In the genomic region with DNA sequence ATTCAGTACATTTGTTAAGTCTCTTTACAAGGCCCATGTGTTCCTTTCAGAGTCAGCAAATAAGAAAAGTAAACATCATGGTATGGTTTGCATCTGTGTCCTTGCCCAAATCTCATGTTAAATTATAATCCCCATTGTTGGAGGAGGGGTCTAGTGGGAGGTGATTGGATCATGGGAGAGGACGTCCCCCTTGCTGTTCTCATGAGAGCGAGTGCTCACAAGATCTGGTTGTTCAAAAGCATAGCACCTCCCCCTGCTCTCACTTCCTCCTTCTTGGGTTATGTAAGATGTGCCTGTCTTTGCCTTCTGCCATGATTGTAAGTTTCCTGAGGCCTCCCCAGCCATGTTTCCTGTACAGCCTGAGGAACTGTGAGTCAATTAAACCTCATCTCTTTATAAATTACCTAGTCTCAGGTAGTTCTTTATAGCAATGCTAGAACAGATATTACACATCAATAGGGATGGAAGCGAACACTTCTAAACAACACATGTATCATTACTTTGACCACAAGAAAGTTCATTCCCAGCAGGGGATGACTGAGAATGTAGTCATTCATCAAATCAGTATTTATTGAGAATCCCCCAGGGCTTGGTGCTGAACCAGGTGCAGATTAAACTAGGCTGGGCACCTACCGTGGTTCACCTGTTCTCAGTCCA, we compare ENCODE assay signal across 11 cellular contexts. TPM values are rescaled to one million over a fixed set of nuclear protein-coding genes. Genes with fewer than 3 reads are reported as not detected.
DNase-seq lines count a peak whose midpoint lies in the region; ATAC-seq, FAIRE-seq and TF ChIP-seq lines count a peak whose summit lies in the region.
"Had no signal": no experiment of that assay in that cellular context is flagged by ENCODE, and none has a peak within 500 bp of the region (broad histone marks: within the 10 kb centered on the region; RNA-seq: fewer than 3 reads in every experiment).

No MANE protein-coding gene starts in this region.

- H3K27ac ChIP-seq in BLaER1 (peak overlapping the region; percentile 44), HUES48 (ENCODE audit: low read depth, low read length) (peak overlapping the region; percentile 74), K562 (ENCODE audit: extremely low read depth, low read depth, low read length) (peak overlapping the region; percentile 71)
- H3K27ac ChIP-seq: SK-N-MC had no signal

- H3K4me3 ChIP-seq in BLaER1: no peak overlapping the region
- H3K4me3 ChIP-seq in HUES48 (ENCODE audit: low read depth, low read length): no peak overlapping the region
- no peak overlapping the region for H3K4me3 ChIP-seq in K562
- H3K4me3 ChIP-seq: SK-N-MC had no signal

- intact Hi-C loops in K562 (cut with micrococcal nuclease): no loop called here

- no peak for TF ChIP-seq POLR2A in K562 (conservative IDR thresholded peaks at IDR 0.05)

- H4K20me1 ChIP-seq in BLaER1 (no peaks in the 10 kb centered on the region), K562 (replicated peaks; ENCODE audit: control insufficient read depth, insufficient read depth, low read length) (no peaks in the 10 kb centered on the region)

- TF ChIP-seq EP300 in K562 (IDR thresholded peaks at IDR 0.05; ENCODE audit: low read length): no peak

- H3K79me2 ChIP-seq in K562 (ENCODE audit: control insufficient read depth, insufficient read depth, low read length): no peaks in the 10 kb centered on the region

- DNase-seq in K562 (ENCODE audit: extremely low read depth in 1 of 4, low spot score in 3 of 4): peak in 1 of 4 experiments; percentile 66
- no peak for DNase-seq in germinal center (ENCODE audit: low spot score)
- DNase-seq in hepatic stellate cell (ENCODE audit: low spot score): no peak
- DNase-seq: erythroblast had no signal

- peak overlapping the region; percentile 93 for H2AFZ ChIP-seq in K562 (ENCODE audit: low read depth, low read length)

- no peaks in the 10 kb centered on the region for H3K9me1 ChIP-seq in K562 (ENCODE audit: control insufficient read depth, insufficient read depth, low read length)

- 45% methylated on average over 4 of the region's 4 CpGs for WGBS in K562 (ENCODE audit: insufficient coverage, low coverage, missing lambda C conversion rate)

- in situ Hi-C loops in K562 (cut with MboI): no loop called here

- no peak for TF ChIP-seq CTCF in K562 (IDR thresholded peaks at IDR 0.05 in 2 of 3, conservative IDR thresholded peaks at IDR 0.05 in 1 of 3; ENCODE audit: insufficient read depth in 2 of 3, low read depth in 1 of 3, low read length in 3 of 3)

- TSS peak; percentile 91 for BruUV-seq in K562 (replicated peaks; lab: Mats Ljungman, UMichigan)

- CTCF ChIA-PET in K562 (lab: Yijun Ruan, JAX; ENCODE audit: low intra/inter-chr PET ratio): interaction anchor here (0.6 kb wide), 1 partner anchor 11 kb away, joined by 3 read pairs; no protein-coding TSS in a partner anchor

- H3K9me3 ChIP-seq in BLaER1: no peaks in the 10 kb centered on the region; the same call in 1 of the 2 replicates
- H3K9me3 ChIP-seq in HUES48 (ENCODE audit: control insufficient read depth, insufficient read depth, low read length): no peaks in the 10 kb centered on the region
- no peaks in the 10 kb centered on the region for H3K9me3 ChIP-seq in K562 (replicated peaks; ENCODE audit: control insufficient read depth, insufficient read depth, low read depth, low read length)

- FAIRE-seq in K562 (lab: Jason Lieb, UNC): peak; percentile 89

- H3K27me3 ChIP-seq in BLaER1 (peaks cover 15% of the 10 kb centered on the region), HUES48 (ENCODE audit: control insufficient read depth, insufficient read depth, low read length) (peaks cover 13% of the 10 kb centered on the region), K562 (ENCODE audit: control insufficient read depth in 2 of 2, insufficient read depth in 2 of 2, low read length in 2 of 2) (no peaks in the 10 kb centered on the region)

- POLR2A ChIA-PET in K562 (lab: Yijun Ruan, JAX): interaction anchor here (1.2 kb wide), 1 partner anchor 38 kb away, joined by 3 read pairs; no protein-coding TSS in a partner anchor

- TF ChIP-seq RAD21 in K562 (CRISPR knock-in tag; conservative IDR thresholded peaks at IDR 0.05 in 1 of 2, IDR thresholded peaks at IDR 0.05 in 1 of 2): no peak

- H3K36me3 ChIP-seq in BLaER1 (no peaks in the 10 kb centered on the region), HUES48 (ENCODE audit: control insufficient read depth, insufficient read depth, low read length) (no peaks in the 10 kb centered on the region), K562 (ENCODE audit: control insufficient read depth, insufficient read depth, low read length) (peaks cover 5% of the 10 kb centered on the region; the same call in 1 of the 3 replicates)

- peak; percentile 60 for ATAC-seq in GM19452 (IDR thresholded peaks at IDR 0.05; ENCODE audit: unreplicated experiment)
- ATAC-seq in K562: peak; percentile 70
- ATAC-seq in GM19455 (IDR thresholded peaks at IDR 0.05; ENCODE audit: unreplicated experiment): no peak
- no peak for ATAC-seq in HG03135 (IDR thresholded peaks at IDR 0.05; ENCODE audit: unreplicated experiment)

- peak overlapping the region; percentile 75 for H3K4me2 ChIP-seq in BLaER1
- peak overlapping the region; percentile 10 for H3K4me2 ChIP-seq in K562 (ENCODE audit: insufficient read depth, low read length)

- no peak overlapping the region for H3K9ac ChIP-seq in BLaER1
- no peak overlapping the region for H3K9ac ChIP-seq in HUES48 (ENCODE audit: low read depth, low read length)
- H3K9ac ChIP-seq in K562 (ENCODE audit: insufficient read depth in 1 of 2, low read depth in 2 of 2, low read length in 2 of 2): peak overlapping the region in 1 of 2 experiments; percentile 19; a peak in 1 of 4 replicates

- H3K4me1 ChIP-seq in BLaER1 (peaks cover 50% of the 10 kb centered on the region), HUES48 (ENCODE audit: control insufficient read depth, insufficient read depth, low read length) (peaks cover 27% of the 10 kb centered on the region), K562 (replicated peaks in 1 of 2; ENCODE audit: control insufficient read depth in 2 of 2, insufficient read depth in 2 of 2, low read length in 2 of 2) (peaks cover 24 to 29% of the 10 kb centered on the region in 2 experiments; a peak in 4 of 5 replicates)

RNA-seq across cellular contexts. Expression of a gene that starts 4.1 kb away (rescaled TPM):
- total RNA-seq in K562 (2011; cell fraction: chromatin; rRNA removed; ENCODE audit: low replicate concordance): 2.6 and 4.9 TPM in 2 replicates
- 1.3 and 1.5 TPM in 2 replicates for total RNA-seq in K562 (2011; cell fraction: nucleolus; rRNA removed)
- 2.2 and 4.1 TPM in 2 replicates for total RNA-seq in K562 (2011; cell fraction: nucleoplasm; rRNA removed)
- total RNA-seq in K562 (2014; rRNA removed) (0.45 and 0.54 TPM in 2 replicates), K562 (2014; rRNA removed; fragmentation: Illumina TruSeq; extraction: Trizol) (0.29 and 0.44 TPM in 2 replicates), K562 (2015; rRNA removed; fragmentation: Illumina TruSeq; extraction: Trizol) (0.72 and 0.76 TPM in 2 replicates), K562 (2021) (0.95 and 1.1 TPM in 2 replicates)
- polyA plus RNA-seq in K562 (2011; rRNA removed) (0.56 and 0.57 TPM in 2 replicates), K562 (2014; fragmentation: Illumina TruSeq; extraction: Trizol) (0.76 and 0.95 TPM in 2 replicates), K562 (2014; fragmentation: Nextera tagmentation; extraction: Ambion mirVana) (under 1 TPM in 1 of 2 experiments, not detected in 1; 0.08 TPM), K562 (2014; rRNA removed) (0.56 and 0.69 TPM in 2 replicates)
- polyA plus RNA-seq in K562 (2011; cell fraction: cytosol; rRNA removed): 0.31 and 0.46 TPM in 2 replicates
- 2.7 and 8.5 TPM in 2 replicates for polyA plus RNA-seq in K562 (2011; cell fraction: nucleus; rRNA removed)
- polyA plus RNA-seq in K562 (2012): 1.3 and 1.5 TPM in 2 replicates
- polyA minus RNA-seq in K562 (2011; rRNA and poly(A)+ RNA removed): 0.46 and 0.93 TPM in 2 replicates
- polyA minus RNA-seq in K562 (2011; cell fraction: cytosol; rRNA and poly(A)+ RNA removed): not detected in 2 replicates
- 1.4 and 1.5 TPM in 2 replicates for polyA minus RNA-seq in K562 (2011; cell fraction: nucleus; rRNA and poly(A)+ RNA removed)
- total RNA-seq: Daoy had no signal

RNA-seq across cellular contexts. Expression of a gene that starts 15.4 kb away (rescaled TPM):
- total RNA-seq in K562 (2011; cell fraction: chromatin; rRNA removed; ENCODE audit: low replicate concordance): 34.9 and 102 TPM in 2 replicates
- 20.8 and 23.4 TPM in 2 replicates for total RNA-seq in K562 (2011; cell fraction: nucleolus; rRNA removed)
- total RNA-seq in K562 (2011; cell fraction: nucleoplasm; rRNA removed): 40.0 and 49.9 TPM in 2 replicates
- 28.4 and 32.8 TPM in 2 replicates for total RNA-seq in K562 (2014; rRNA removed)
- 41.7 and 49.6 TPM in 2 replicates for total RNA-seq in K562 (2014; rRNA removed; fragmentation: Illumina TruSeq; extraction: Trizol)
- total RNA-seq in K562 (2015; rRNA removed; fragmentation: Illumina TruSeq; extraction: Trizol): 47.4 and 55.1 TPM in 2 replicates
- 36.3 and 37.9 TPM in 2 replicates for total RNA-seq in K562 (2021)
- polyA plus RNA-seq in K562 (2011; rRNA removed): 60.2 and 63.9 TPM in 2 replicates
- 13.2 and 24.9 TPM in 2 replicates for polyA plus RNA-seq in K562 (2011; cell fraction: cytosol; rRNA removed)
- 94.0 and 147 TPM in 2 replicates for polyA plus RNA-seq in K562 (2011; cell fraction: nucleus; rRNA removed)
- polyA plus RNA-seq in K562 (2012): 27.5 and 38.7 TPM in 2 replicates
- polyA plus RNA-seq in K562 (2014; fragmentation: Illumina TruSeq; extraction: Trizol): 43.5 and 49.1 TPM in 2 replicates
- polyA plus RNA-seq in K562 (2014; fragmentation: Nextera tagmentation; extraction: Ambion mirVana): 10 to 100 TPM; 13.3 to 16.6 TPM
- polyA plus RNA-seq in K562 (2014; rRNA removed): 39.0 and 48.0 TPM in 2 replicates
- 46.8 and 52.4 TPM in 2 replicates for polyA minus RNA-seq in K562 (2011; rRNA and poly(A)+ RNA removed)
- 12.2 and 21.6 TPM in 2 replicates for polyA minus RNA-seq in K562 (2011; cell fraction: cytosol; rRNA and poly(A)+ RNA removed)
- polyA minus RNA-seq in K562 (2011; cell fraction: nucleus; rRNA and poly(A)+ RNA removed): 42.0 and 96.6 TPM in 2 replicates

RNA-seq across cellular contexts. Expression of a gene that starts 15.7 kb away (rescaled TPM):
- total RNA-seq in K562 (2011; cell fraction: chromatin; rRNA removed; ENCODE audit: low replicate concordance): 118 and 123 TPM in 2 replicates
- total RNA-seq in K562 (2011; cell fraction: nucleolus; rRNA removed): 58.6 and 64.5 TPM in 2 replicates
- 64.7 and 77.3 TPM in 2 replicates for total RNA-seq in K562 (2011; cell fraction: nucleoplasm; rRNA removed)
- total RNA-seq in K562 (2014; rRNA removed) (7.0 and 8.8 TPM in 2 replicates), K562 (2014; rRNA removed; fragmentation: Illumina TruSeq; extraction: Trizol) (7.1 and 8.4 TPM in 2 replicates), K562 (2015; rRNA removed; fragmentation: Illumina TruSeq; extraction: Trizol) (7.7 and 8.2 TPM in 2 replicates), K562 (2021) (11.1 and 12.9 TPM in 2 replicates)
- polyA plus RNA-seq in K562 (2011; rRNA removed) (11.5 and 15.5 TPM in 2 replicates), K562 (2014; fragmentation: Illumina TruSeq; extraction: Trizol) (8.4 and 9.0 TPM in 2 replicates), K562 (2014; fragmentation: Nextera tagmentation; extraction: Ambion mirVana) (1 to 10 TPM; 2.4 to 7.0 TPM), K562 (2014; rRNA removed) (9.6 and 11.1 TPM in 2 replicates)
- polyA plus RNA-seq in K562 (2011; cell fraction: cytosol; rRNA removed): 11.0 and 12.7 TPM in 2 replicates
- polyA plus RNA-seq in K562 (2011; cell fraction: nucleus; rRNA removed): 45.8 and 67.6 TPM in 2 replicates
- polyA plus RNA-seq in K562 (2012): 12.8 and 21.8 TPM in 2 replicates
- polyA minus RNA-seq in K562 (2011; rRNA and poly(A)+ RNA removed): 26.7 and 28.2 TPM in 2 replicates
- polyA minus RNA-seq in K562 (2011; cell fraction: cytosol; rRNA and poly(A)+ RNA removed): 7.8 and 15.9 TPM in 2 replicates
- polyA minus RNA-seq in K562 (2011; cell fraction: nucleus; rRNA and poly(A)+ RNA removed): 24.5 and 32.7 TPM in 2 replicates

Comparison
In these comparisons a context has a peak if more than half of its experiments do, and no peak if none do; other contexts are left out.
1. ATAC-seq: peak in GM19452 (single experiment) and K562 (single experiment); none in GM19455 (single experiment) and HG03135 (single experiment).
2. Peak in every context shown above with its lines, with median percentiles within 50 percentile points of each other: H3K27ac ChIP-seq.